Comparison of ENCODE assay signal across 25 cellular contexts in genomic region chr3:101509276-101509675, GRCh38. TPM values are rescaled to one million over a fixed set of nuclear protein-coding genes. Genes with fewer than 3 reads are reported as not detected.
DNase-seq lines count a peak whose midpoint lies in the region; ATAC-seq and TF ChIP-seq lines count a peak whose summit lies in the region.
"Had no signal": no experiment of that assay in that cellular context is flagged by ENCODE, and none has a peak within 500 bp of the region (broad histone marks: within the 10 kb centered on the region; RNA-seq: fewer than 3 reads in every experiment).

No MANE protein-coding gene starts in this region.

- peak overlapping the region; percentile 67; the same call in 1 of the 2 replicates for H3K27ac ChIP-seq in Panc1 (ENCODE audit: low read length)
- H3K27ac ChIP-seq in heart right ventricle: no peak overlapping the region
- H3K27ac ChIP-seq: Peyer's patch had no signal

- H3K9me3 ChIP-seq in Panc1 (ENCODE audit: control insufficient read depth, insufficient read depth, low read depth, low read length) (no peaks in the 10 kb centered on the region), heart right ventricle (no peaks in the 10 kb centered on the region)
- H3K9me3 ChIP-seq: Peyer's patch had no signal

- no peak overlapping the region for H3K4me3 ChIP-seq in Panc1 (ENCODE audit: low read depth in 2 of 2, low read length in 2 of 2)
- no peak overlapping the region for H3K4me3 ChIP-seq in heart right ventricle
- H3K4me3 ChIP-seq: GM23338, lung, Peyer's patch had no signal

- H3K36me3 ChIP-seq in Panc1 (ENCODE audit: control insufficient read depth, insufficient read depth, low read length): no peaks in the 10 kb centered on the region; the same call in 1 of the 2 replicates
- peaks cover 0 to 10% (median 0%) of the 10 kb centered on the region in 9 donors for H3K36me3 ChIP-seq in heart right ventricle
- H3K36me3 ChIP-seq: Peyer's patch had no signal

- no peaks in the 10 kb centered on the region for H3K27me3 Mint-ChIP-seq in activated naive CD8-positive, alpha-beta T cell
- peaks cover 5% of the 10 kb centered on the region for H3K27me3 Mint-ChIP-seq in activated naive CD8-positive, alpha-beta T cell treated with anti-CD3 and anti-CD28 coated beads, Interleukin-2, amount 50 U/mL, for 24 hours
- H3K27me3 Mint-ChIP-seq in neural crest cell (ENCODE audit: low read depth): no peaks in the 10 kb centered on the region
- H3K27me3 Mint-ChIP-seq: activated CD4-positive, alpha-beta memory T cell treated with anti-CD3 and anti-CD28 coated beads for 36 hours; progenitor cell of endocrine pancreas; stimulated activated naive B cell treated with anti-CD40 and anti-IgM and Interleukin-4, amounts not matched to agents 10 μg/mL and 1 μg/mL and 100 μg/mL, for 72 hours had no signal

- in situ Hi-C loops in Panc1 (cut with HindIII; ENCODE audit: low pct_unique_long_range_greater_than_20kb, low sequenced_read_pairs): no loop called here

- DNase-seq in activated naive CD8-positive, alpha-beta T cell treated with anti-CD3 and anti-CD28 coated beads, Interleukin-2, amount 50 U/mL, for 24 hours: no peak
- DNase-seq in Panc1 (ENCODE audit: low read depth, low spot score) (no peak), dedifferentiated amniotic fluid mesenchymal stem cell (ENCODE audit: extremely low spot score) (peak; percentile 31), neural crest cell (ENCODE audit: low read depth, low spot score) (no peak), heart right ventricle (no peak), cerebellum (ENCODE audit: low spot score) (no peak)
- DNase-seq: activated CD4-positive, alpha-beta memory T cell treated with anti-CD3 and anti-CD28 coated beads for 36 hours; activated naive CD4-positive, alpha-beta T cell treated with Interleukin-2 at 50 U/mL for 16 hours; C1 segment of cervical spinal cord; GF-D8; islet precursor cell; KBM-7; MV-4-11; NCI-H187; NCI-H2227 treated with DMSO at 0.1 percent for 48 hours; Peyer's patch; stimulated activated CD4-positive, alpha-beta T cell treated with anti-CD3 and anti-CD28 coated beads, Interleukin-2, amount 100 ng/mL, for 24 hours; stimulated activated naive B cell treated with anti-CD40 and anti-IgM and Interleukin-4, amounts not matched to agents 10 μg/mL and 1 μg/mL and 100 μg/mL, for 72 hours had no signal

- no peak for TF ChIP-seq CTCF in Panc1 (IDR thresholded peaks at IDR 0.05)
- no peak for TF ChIP-seq CTCF in neural crest cell (conservative IDR thresholded peaks at IDR 0.05)
- TF ChIP-seq CTCF in heart right ventricle (IDR thresholded peaks at IDR 0.05): no peak

- no TSS peak for BruUV-seq in Panc1 (replicated peaks; lab: Mats Ljungman, UMichigan)

- no peaks in the 10 kb centered on the region for H3K9me3 Mint-ChIP-seq in activated naive CD8-positive, alpha-beta T cell (ENCODE audit: low read depth)
- H3K9me3 Mint-ChIP-seq in activated naive CD8-positive, alpha-beta T cell treated with anti-CD3 and anti-CD28 coated beads, Interleukin-2, amount 50 U/mL, for 24 hours: no peaks in the 10 kb centered on the region
- H3K9me3 Mint-ChIP-seq in neural crest cell: peaks cover 2% of the 10 kb centered on the region
- H3K9me3 Mint-ChIP-seq: activated CD4-positive, alpha-beta memory T cell treated with anti-CD3 and anti-CD28 coated beads for 36 hours; GM23338; nephron; stimulated activated naive B cell treated with anti-CD40 and anti-IgM and Interleukin-4, amounts not matched to agents 10 μg/mL and 1 μg/mL and 100 μg/mL, for 72 hours; WTC11 had no signal

- H3K4me1 ChIP-seq in Panc1 (ENCODE audit: control insufficient read depth, insufficient read depth, low read length): peaks cover 28% of the 10 kb centered on the region
- H3K4me1 ChIP-seq in heart right ventricle: peaks cover 3 to 33% (median 17%) of the 10 kb centered on the region in 9 donors

- H3K36me3 Mint-ChIP-seq in activated naive CD8-positive, alpha-beta T cell: peaks cover 5% of the 10 kb centered on the region
- H3K36me3 Mint-ChIP-seq in activated naive CD8-positive, alpha-beta T cell treated with anti-CD3 and anti-CD28 coated beads, Interleukin-2, amount 50 U/mL, for 24 hours (ENCODE audit: low read depth): peaks cover 10% of the 10 kb centered on the region
- peaks cover 11% of the 10 kb centered on the region for H3K36me3 Mint-ChIP-seq in neural crest cell (ENCODE audit: low read depth)
- H3K36me3 Mint-ChIP-seq: WTC11 had no signal

- H3K4me3 Mint-ChIP-seq in activated naive CD8-positive, alpha-beta T cell: no peak overlapping the region
- H3K4me3 Mint-ChIP-seq in activated naive CD8-positive, alpha-beta T cell treated with anti-CD3 and anti-CD28 coated beads, Interleukin-2, amount 50 U/mL, for 24 hours: no peak overlapping the region
- peak overlapping the region; percentile 4 for H3K4me3 Mint-ChIP-seq in neural crest cell
- H3K4me3 Mint-ChIP-seq: activated CD4-positive, alpha-beta memory T cell treated with anti-CD3 and anti-CD28 coated beads for 36 hours; GM23338; nephron; stimulated activated naive B cell treated with anti-CD40 and anti-IgM and Interleukin-4, amounts not matched to agents 10 μg/mL and 1 μg/mL and 100 μg/mL, for 72 hours; WTC11 had no signal

- ATAC-seq in activated naive CD8-positive, alpha-beta T cell treated with anti-CD3 and anti-CD28 coated beads, Interleukin-2, amount 50 U/mL, for 24 hours: no peak
- no peak for ATAC-seq in Panc1
- ATAC-seq in heart right ventricle: no peak
- no peak for ATAC-seq in GM21360 (IDR thresholded peaks at IDR 0.05; ENCODE audit: unreplicated experiment)
- ATAC-seq: GM23338; stimulated activated naive B cell treated with anti-CD40 and anti-IgM and Interleukin-4, amounts not matched to agents 10 μg/mL and 1 μg/mL and 100 μg/mL, for 72 hours; WTC11 had no signal

- intact Hi-C loops in Panc1 (cut with micrococcal nuclease; ENCODE audit: unreplicated experiment) (no loop called here), heart right ventricle (cut with DNase I) (no loop called here)

- H3K27ac Mint-ChIP-seq in activated naive CD8-positive, alpha-beta T cell: peak overlapping the region; percentile 13
- no peak overlapping the region for H3K27ac Mint-ChIP-seq in activated naive CD8-positive, alpha-beta T cell treated with anti-CD3 and anti-CD28 coated beads, Interleukin-2, amount 50 U/mL, for 24 hours
- no peak overlapping the region for H3K27ac Mint-ChIP-seq in neural crest cell (ENCODE audit: unreplicated experiment)
- H3K27ac Mint-ChIP-seq: activated CD4-positive, alpha-beta memory T cell treated with anti-CD3 and anti-CD28 coated beads for 36 hours; GM23338; nephron; progenitor cell of endocrine pancreas; stimulated activated naive B cell treated with anti-CD40 and anti-IgM and Interleukin-4, amounts not matched to agents 10 μg/mL and 1 μg/mL and 100 μg/mL, for 72 hours; WTC11 had no signal

- peaks cover 70% of the 10 kb centered on the region for H3K4me1 Mint-ChIP-seq in activated naive CD8-positive, alpha-beta T cell (ENCODE audit: low read depth)
- peaks cover 58% of the 10 kb centered on the region for H3K4me1 Mint-ChIP-seq in activated naive CD8-positive, alpha-beta T cell treated with anti-CD3 and anti-CD28 coated beads, Interleukin-2, amount 50 U/mL, for 24 hours
- H3K4me1 Mint-ChIP-seq in neural crest cell: peaks cover 28% of the 10 kb centered on the region

- POLR2A ChIA-PET in Panc1 (lab: Charles Lee): no interaction called here

- CTCF ChIA-PET in Panc1 (lab: Charles Lee): no interaction called here

- H3K27me3 ChIP-seq in Panc1 (ENCODE audit: control insufficient read depth, insufficient read depth, low read length): no peaks in the 10 kb centered on the region
- H3K27me3 ChIP-seq in heart right ventricle: no peaks in the 10 kb centered on the region
- H3K27me3 ChIP-seq: Peyer's patch had no signal

- WGBS in heart right ventricle, 2 donors: 79% methylated on average over 3 of the region's 3 CpGs

RNA-seq across cellular contexts. Expression of gene SENP7, which starts 3.7 kb away (rescaled TPM):
- 10.1 TPM for total RNA-seq in Panc1 (2021; ENCODE audit: unreplicated experiment)
- polyA plus RNA-seq in Panc1 (2012; ENCODE audit: insufficient read length): 3.8 TPM
- total RNA-seq in neural crest cell: 26.2 and 26.8 TPM in 2 replicates
- total RNA-seq in heart right ventricle: 10 to 100 TPM in 5 of 10 donors, 1 to 10 TPM in 5; 8.5 to 11.1 (median 10.0) TPM
- polyA plus RNA-seq in heart right ventricle: 10 to 100 TPM in 1 of 2 donors, 1 to 10 TPM in 1; 3.6 to 18.9 TPM
- 108 TPM for total RNA-seq in cerebellum

RNA-seq across cellular contexts. Expression of gene TRMT10C, which starts 52.4 kb away (rescaled TPM):
- 35.0 TPM for total RNA-seq in Panc1 (2021; ENCODE audit: unreplicated experiment)
- polyA plus RNA-seq in Panc1 (2012; ENCODE audit: insufficient read length): 21.5 TPM
- 28.9 and 31.0 TPM in 2 replicates for total RNA-seq in neural crest cell
- total RNA-seq in heart right ventricle: 10 to 100 TPM; 20.9 to 29.7 (median 24.5) TPM
- polyA plus RNA-seq in heart right ventricle: 10 to 100 TPM; 16.5 to 20.1 TPM
- total RNA-seq in cerebellum: 19.0 TPM
